In genomic region chr5:179802207-179802883, GRCh38 we compare ENCODE assay signal across 10 cellular contexts. TPM values are rescaled to one million over a fixed set of nuclear protein-coding genes. Genes with fewer than 3 reads are reported as not detected.
DNase-seq lines count a peak whose midpoint lies in the region; ATAC-seq and TF ChIP-seq lines count a peak whose summit lies in the region.
"Had no signal": no experiment of that assay in that cellular context is flagged by ENCODE, and none has a peak within 500 bp of the region (broad histone marks: within the 10 kb centered on the region; RNA-seq: fewer than 3 reads in every experiment).

No MANE protein-coding gene starts in this region.

- peak overlapping the region; percentile 58 for H3K27ac Mint-ChIP-seq in CD4-positive, alpha-beta T cell
- H3K27ac Mint-ChIP-seq in GM23338 = no peak overlapping the region; the same call in 1 of the 2 replicates
- H3K27ac Mint-ChIP-seq in naive thymus-derived CD4-positive, alpha-beta T cell = peak overlapping the region in 7 of 9 donors; percentile 16 to 88 (median 60)
- peak overlapping the region in 2 of 8 donors; percentile 45 to 51 for H3K27ac Mint-ChIP-seq in CD8-positive, alpha-beta memory T cell

- no peak for DNase-seq in CD4-positive, alpha-beta T cell
- no peak for DNase-seq in GM23338 (ENCODE audit: low spot score)
- peak; percentile 75 to 93 (median 91) for DNase-seq in adrenal gland
- DNase-seq in naive thymus-derived CD4-positive, alpha-beta T cell = no peak
- DNase-seq in CD8-positive, alpha-beta memory T cell = no peak
- no peak for DNase-seq in ascending aorta (ENCODE audit: low spot score in 2 of 2)

- CTCF ChIA-PET in CD4-positive, alpha-beta T cell (lab: Charles Lee) = interaction anchor here (0.6 to 1.7 kb wide), 28 partner anchors 9 to 289 kb away, joined by 3 to 27 read pairs (median 4); partner anchors contain the start of genes MAML1, SQSTM1 and TBC1D9B
- CTCF ChIA-PET in naive thymus-derived CD4-positive, alpha-beta T cell (lab: Charles Lee) = interaction anchor here (0.5 to 2.2 kb wide), 16 partner anchors 15 to 285 kb away, joined by 3 to 10 read pairs (median 4); partner anchors contain the start of genes SQSTM1 and TBC1D9B
- CTCF ChIA-PET in CD8-positive, alpha-beta memory T cell (lab: Charles Lee) = interaction anchor here (0.6 to 2.5 kb wide), 24 partner anchors 9 to 267 kb away, joined by 3 to 37 read pairs (median 4); partner anchors contain the start of genes LTC4S, SQSTM1 and TBC1D9B

- H3K9me3 Mint-ChIP-seq in CD4-positive, alpha-beta T cell = no peaks in the 10 kb centered on the region
- no peaks in the 10 kb centered on the region for H3K9me3 Mint-ChIP-seq in GM23338
- no peaks in the 10 kb centered on the region for H3K9me3 Mint-ChIP-seq in naive thymus-derived CD4-positive, alpha-beta T cell
- peaks cover 0 to 4% (median 0%) of the 10 kb centered on the region in 5 donors for H3K9me3 Mint-ChIP-seq in CD8-positive, alpha-beta memory T cell

- H3K4me1 ChIP-seq in GM23338 (ENCODE audit: insufficient read depth) (peaks cover 8% of the 10 kb centered on the region), adrenal gland (replicated peaks in 1 of 2) (peaks cover 37 to 41% of the 10 kb centered on the region in 2 donors), ascending aorta (peaks cover 10 to 21% of the 10 kb centered on the region in 2 donors)
- H3K4me1 ChIP-seq in naive thymus-derived CD4-positive, alpha-beta T cell (ENCODE audit: control insufficient read depth in 2 of 2, insufficient read depth in 2 of 2, low read length in 2 of 2) = peaks cover 19 to 26% of the 10 kb centered on the region in 2 donors
- H3K4me1 ChIP-seq in CD8-positive, alpha-beta memory T cell (ENCODE audit: insufficient read depth, low read length) = peaks cover 33% of the 10 kb centered on the region

- peaks cover 24% of the 10 kb centered on the region for H3K36me3 Mint-ChIP-seq in CD4-positive, alpha-beta T cell (ENCODE audit: low read depth)
- peaks cover 29% of the 10 kb centered on the region for H3K36me3 Mint-ChIP-seq in GM23338 (ENCODE audit: low read depth)
- H3K36me3 Mint-ChIP-seq in naive thymus-derived CD4-positive, alpha-beta T cell = peaks cover 0 to 9% (median 3%) of the 10 kb centered on the region in 5 donors
- peaks cover 3 to 33% (median 5%) of the 10 kb centered on the region in 3 donors for H3K36me3 Mint-ChIP-seq in CD8-positive, alpha-beta memory T cell

- intact Hi-C loops in CD4-positive, alpha-beta T cell (cut with DNase I, micrococcal nuclease) = loop anchor here (1.0 to 10.0 kb wide), 6 partner anchors 52 to 492 kb away; partner anchors contain the start of genes MAPK9 (in 1 of the 2), MRNIP (in 1 of the 2) and TBC1D9B (in 1 of the 2)
- intact Hi-C loops in adrenal gland (cut with DNase I) (loop anchor here in 1 of 2 donors (10.0 kb wide), 2 partner anchors 52 to 102 kb away; partner anchors contain the start of genes MRNIP and TBC1D9B), ascending aorta (cut with DNase I) (no loop called here)
- intact Hi-C loops in naive thymus-derived CD4-positive, alpha-beta T cell (cut with micrococcal nuclease) = loop anchor here (1.0 to 5.0 kb wide), 7 partner anchors 18 to 288 kb away; partner anchors contain the start of genes MRNIP (in 2 of the 2), RNF130 (in 2 of the 2), TBC1D9B (in 2 of the 2) and SQSTM1 (in 1 of the 2)

- H3F3A ChIP-seq in GM23338 (replicated peaks; ENCODE audit: low read depth) = peaks cover under 1% of the 10 kb centered on the region; the same call in 1 of the 2 replicates

- H3K4me3 ChIP-seq in GM23338 = no peak overlapping the region
- H3K4me3 ChIP-seq in adrenal gland = no peak overlapping the region
- H3K4me3 ChIP-seq in naive thymus-derived CD4-positive, alpha-beta T cell (ENCODE audit: low read length) = no peak overlapping the region
- no peak overlapping the region for H3K4me3 ChIP-seq in CD8-positive, alpha-beta memory T cell (ENCODE audit: low read length)
- H3K4me3 ChIP-seq in ascending aorta = no peak overlapping the region
- H3K4me3 ChIP-seq: body of pancreas had no signal

- H4K20me1 ChIP-seq in GM23338 (replicated peaks; ENCODE audit: insufficient read depth) = peaks cover 17% of the 10 kb centered on the region

- TF ChIP-seq CTCF in CD4-positive, alpha-beta T cell (IDR thresholded peaks at IDR 0.05) = no peak
- TF ChIP-seq CTCF in GM23338 (conservative IDR thresholded peaks at IDR 0.05; ENCODE audit: low read depth in 2 of 2) = no peak
- no peak for TF ChIP-seq CTCF in adrenal gland (IDR thresholded peaks at IDR 0.05)
- no peak for TF ChIP-seq CTCF in ascending aorta (IDR thresholded peaks at IDR 0.05)

- H3K4me2 ChIP-seq in GM23338 = peak overlapping the region; percentile 20; the same call in 1 of the 2 replicates

- peaks cover 35% of the 10 kb centered on the region for H3K4me1 Mint-ChIP-seq in CD4-positive, alpha-beta T cell (ENCODE audit: low read depth)
- H3K4me1 Mint-ChIP-seq in GM23338 = peaks cover 30% of the 10 kb centered on the region
- H3K4me1 Mint-ChIP-seq in naive thymus-derived CD4-positive, alpha-beta T cell = peaks cover 28 to 37% (median 32%) of the 10 kb centered on the region in 7 donors
- peaks cover 27 to 34% (median 28%) of the 10 kb centered on the region in 3 donors for H3K4me1 Mint-ChIP-seq in CD8-positive, alpha-beta memory T cell

- POLR2A ChIA-PET in CD4-positive, alpha-beta T cell (lab: Charles Lee) = interaction anchor here (0.6 to 4.1 kb wide), 7 partner anchors 12 to 188 kb away, joined by 3 to 23 read pairs (median 3); partner anchors contain the start of genes MAML1 and SQSTM1
- POLR2A ChIA-PET in naive thymus-derived CD4-positive, alpha-beta T cell (lab: Charles Lee) = interaction anchor here (0.5 to 7.9 kb wide), 9 partner anchors 8 to 106 kb away, joined by 3 to 136 read pairs (median 4); partner anchors contain the start of genes MRNIP and SQSTM1
- POLR2A ChIA-PET in CD8-positive, alpha-beta memory T cell (lab: Charles Lee) = interaction anchor here (0.9 to 1.2 kb wide), 4 partner anchors 17 to 102 kb away, joined by 3 to 5 read pairs (median 4); partner anchors contain the start of gene MAML1

- no peak overlapping the region for H3K4me3 Mint-ChIP-seq in CD4-positive, alpha-beta T cell
- H3K4me3 Mint-ChIP-seq in GM23338 = no peak overlapping the region; the same call in 2 of the 3 replicates
- H3K4me3 Mint-ChIP-seq in naive thymus-derived CD4-positive, alpha-beta T cell = peak overlapping the region in 4 of 10 donors; percentile 18 to 38 (median 26)
- H3K4me3 Mint-ChIP-seq in CD8-positive, alpha-beta memory T cell = peak overlapping the region in 2 of 7 donors; percentile 52 to 81

- H3K27me3 ChIP-seq in CD4-positive, alpha-beta T cell (ENCODE audit: control insufficient read depth, insufficient read depth, low read length) = no peaks in the 10 kb centered on the region
- H3K27me3 ChIP-seq in GM23338 (ENCODE audit: insufficient read depth) = no peaks in the 10 kb centered on the region
- H3K27me3 ChIP-seq in adrenal gland = no peaks in the 10 kb centered on the region
- no peaks in the 10 kb centered on the region for H3K27me3 ChIP-seq in naive thymus-derived CD4-positive, alpha-beta T cell (ENCODE audit: control insufficient read depth in 2 of 2, insufficient read depth in 2 of 2, low read length in 2 of 2)
- H3K27me3 ChIP-seq in CD8-positive, alpha-beta memory T cell (ENCODE audit: insufficient read depth, low read length, poor library complexity, severe bottlenecking) = no peaks in the 10 kb centered on the region
- H3K27me3 ChIP-seq in ascending aorta = no peaks in the 10 kb centered on the region
- H3K27me3 ChIP-seq: body of pancreas had no signal

- no peak overlapping the region for H3K27ac ChIP-seq in CD4-positive, alpha-beta T cell (ENCODE audit: low read depth, low read length)
- H3K27ac ChIP-seq in GM23338 (ENCODE audit: low read depth) (no peak overlapping the region), adrenal gland (peak overlapping the region; percentile 35 to 93 (median 88)), ascending aorta (no peak overlapping the region)
- no peak overlapping the region for H3K27ac ChIP-seq in naive thymus-derived CD4-positive, alpha-beta T cell (ENCODE audit: low read depth, low read length)
- H3K27ac ChIP-seq in CD8-positive, alpha-beta memory T cell (ENCODE audit: low read depth, low read length) = no peak overlapping the region

- 57 to 63% (median 59%) methylated on average over 17 to 19 of the region's 19 CpGs for WGBS in adrenal gland, 4 donors

- TF ChIP-seq POLR2A in adrenal gland (IDR thresholded peaks at IDR 0.05) = peak in 1 of 2 donors; percentile 25

- H3K36me3 ChIP-seq in GM23338 (ENCODE audit: insufficient read depth) (no peaks in the 10 kb centered on the region; the same call in 1 of the 2 replicates), adrenal gland (replicated peaks in 1 of 2) (peaks cover 0 to 40% of the 10 kb centered on the region in 2 donors), ascending aorta (peaks cover 34 to 41% of the 10 kb centered on the region in 2 donors)
- H3K36me3 ChIP-seq in naive thymus-derived CD4-positive, alpha-beta T cell (ENCODE audit: control insufficient read depth in 2 of 3, insufficient read depth in 3 of 3, low read length in 3 of 3) = peaks cover 0 to 24% (median 0%) of the 10 kb centered on the region in 3 experiments
- peaks cover 9% of the 10 kb centered on the region for H3K36me3 ChIP-seq in CD8-positive, alpha-beta memory T cell (ENCODE audit: insufficient read depth, low read length)

- H3K9me3 ChIP-seq in CD4-positive, alpha-beta T cell (ENCODE audit: control insufficient read depth, low read length) = no peaks in the 10 kb centered on the region
- H3K9me3 ChIP-seq in adrenal gland (replicated peaks in 1 of 3) (no peaks in the 10 kb centered on the region), ascending aorta (no peaks in the 10 kb centered on the region)
- H3K9me3 ChIP-seq in naive thymus-derived CD4-positive, alpha-beta T cell (ENCODE audit: control insufficient read depth in 2 of 3, low read length in 3 of 3) = no peaks in the 10 kb centered on the region
- no peaks in the 10 kb centered on the region for H3K9me3 ChIP-seq in CD8-positive, alpha-beta memory T cell (ENCODE audit: low read length)
- H3K9me3 ChIP-seq: body of pancreas had no signal

- H3K9me2 ChIP-seq in GM23338 (ENCODE audit: insufficient read depth) = no peaks in the 10 kb centered on the region

- no peaks in the 10 kb centered on the region for H3K27me3 Mint-ChIP-seq in CD4-positive, alpha-beta T cell
- H3K27me3 Mint-ChIP-seq in GM23338 (ENCODE audit: insufficient read depth, low read depth, poor library complexity) = peaks cover 24% of the 10 kb centered on the region
- no peaks in the 10 kb centered on the region for H3K27me3 Mint-ChIP-seq in naive thymus-derived CD4-positive, alpha-beta T cell
- H3K27me3 Mint-ChIP-seq in CD8-positive, alpha-beta memory T cell = no peaks in the 10 kb centered on the region

- no peak overlapping the region for H2AFZ ChIP-seq in GM23338

- peaks cover 19% of the 10 kb centered on the region for H3K79me2 ChIP-seq in GM23338 (replicated peaks; ENCODE audit: insufficient read depth)

- ATAC-seq in CD4-positive, alpha-beta T cell (ENCODE audit: poor library complexity) = no peak
- ATAC-seq in GM23338 (no peak), HG03439 (IDR thresholded peaks at IDR 0.05; ENCODE audit: unreplicated experiment) (no peak), HG03175 (IDR thresholded peaks at IDR 0.05; ENCODE audit: unreplicated experiment) (no peak)
- ATAC-seq in naive thymus-derived CD4-positive, alpha-beta T cell = no peak

RNA-seq across cellular contexts. Expression of gene MGAT4B, which starts 4.3 kb away (rescaled TPM):
- 100 to 1,000 TPM; 141 to 145 TPM for total RNA-seq in CD4-positive, alpha-beta T cell
- 101 and 102 TPM in 2 replicates for total RNA-seq in GM23338 (2014; rRNA removed; shearing (Covaris generic))
- polyA plus RNA-seq in GM23338 (2016; fragmentation: Nextera tagmentation; extraction: Ambion mirVana) = 32.3 and 37.7 TPM in 2 replicates
- 100 to 1,000 TPM in 7 of 8 donors, 10 to 100 TPM in 1; 93.3 to 242 (median 223) TPM for total RNA-seq in adrenal gland
- polyA plus RNA-seq in adrenal gland = 100 to 1,000 TPM in 2 of 3 donors, 10 to 100 TPM in 1; 80.5 to 192 (median 122) TPM
- total RNA-seq in naive thymus-derived CD4-positive, alpha-beta T cell = 100 to 1,000 TPM in 4 of 5 experiments, 10 to 100 TPM in 1; 98.3 to 143 (median 118) TPM
- 10 to 100 TPM; 12.3 to 19.0 TPM for polyA plus RNA-seq in naive thymus-derived CD4-positive, alpha-beta T cell
- total RNA-seq in CD8-positive, alpha-beta memory T cell = 100 to 1,000 TPM in 1 of 2 experiments, 10 to 100 TPM in 1; 94.0 to 103 TPM
- polyA plus RNA-seq in CD8-positive, alpha-beta memory T cell = 21.0 TPM
- 207 TPM for total RNA-seq in ascending aorta

RNA-seq across cellular contexts. Expression of gene LTC4S, which starts 8.6 kb away (rescaled TPM):
- 1 to 10 TPM; 3.6 to 4.2 TPM for total RNA-seq in CD4-positive, alpha-beta T cell
- 1.2 and 10.1 TPM in 2 replicates for total RNA-seq in GM23338 (2014; rRNA removed; shearing (Covaris generic))
- polyA plus RNA-seq in GM23338 (2016; fragmentation: Nextera tagmentation; extraction: Ambion mirVana) = 4.0 and 5.8 TPM in 2 replicates
- total RNA-seq in adrenal gland = 100 to 1,000 TPM in 1 of 8 donors, 10 to 100 TPM in 7; 10.2 to 205 (median 27.0) TPM
- 10 to 100 TPM in 2 of 3 donors, not detected in 1; 24.1 to 44.4 TPM for polyA plus RNA-seq in adrenal gland
- 1 to 10 TPM; 2.0 to 8.1 (median 6.0) TPM for total RNA-seq in naive thymus-derived CD4-positive, alpha-beta T cell
- polyA plus RNA-seq in naive thymus-derived CD4-positive, alpha-beta T cell = 1 to 10 TPM in 1 of 2 donors, under 1 TPM in 1; 0.97 to 1.2 TPM
- 1 to 10 TPM in 1 of 2 experiments, under 1 TPM in 1; 0.57 to 1.0 TPM for total RNA-seq in CD8-positive, alpha-beta memory T cell
- polyA plus RNA-seq in CD8-positive, alpha-beta memory T cell = 4.0 TPM
- total RNA-seq in ascending aorta = 91.7 TPM
- total RNA-seq: HT-29 had no signal

RNA-seq across cellular contexts. Expression of gene SQSTM1, which starts 18.4 kb away (rescaled TPM):
- total RNA-seq in CD4-positive, alpha-beta T cell = 100 to 1,000 TPM; 260 to 267 TPM
- total RNA-seq in GM23338 (2014; rRNA removed; shearing (Covaris generic)) = 83.6 and 92.6 TPM in 2 replicates
- 52.5 and 58.0 TPM in 2 replicates for polyA plus RNA-seq in GM23338 (2016; fragmentation: Nextera tagmentation; extraction: Ambion mirVana)
- 1,000 to 10,000 TPM in 3 of 8 donors, 100 to 1,000 TPM in 5; 521 to 2,312 (median 919) TPM for total RNA-seq in adrenal gland
- polyA plus RNA-seq in adrenal gland = 100 to 1,000 TPM; 258 to 312 (median 292) TPM
- 100 to 1,000 TPM; 173 to 309 (median 233) TPM for total RNA-seq in naive thymus-derived CD4-positive, alpha-beta T cell
- polyA plus RNA-seq in naive thymus-derived CD4-positive, alpha-beta T cell = 100 to 1,000 TPM; 129 to 178 TPM
- total RNA-seq in CD8-positive, alpha-beta memory T cell = 100 to 1,000 TPM; 158 to 179 TPM
- polyA plus RNA-seq in CD8-positive, alpha-beta memory T cell = 212 TPM
- 476 TPM for total RNA-seq in ascending aorta

RNA-seq across cellular contexts. Expression of gene MRNIP, which starts 56.3 kb away (rescaled TPM):
- 10 to 100 TPM; 31.8 to 32.8 TPM for total RNA-seq in CD4-positive, alpha-beta T cell
- total RNA-seq in GM23338 (2014; rRNA removed; shearing (Covaris generic)) = 29.4 and 34.4 TPM in 2 replicates
- 18.0 and 18.2 TPM in 2 replicates for polyA plus RNA-seq in GM23338 (2016; fragmentation: Nextera tagmentation; extraction: Ambion mirVana)
- 10 to 100 TPM; 14.7 to 46.5 (median 32.2) TPM for total RNA-seq in adrenal gland
- polyA plus RNA-seq in adrenal gland = 100 to 1,000 TPM in 2 of 3 donors, 10 to 100 TPM in 1; 12.3 to 129 (median 104) TPM
- 100 to 1,000 TPM in 2 of 5 experiments, 10 to 100 TPM in 3; 27.9 to 133 (median 43.3) TPM for total RNA-seq in naive thymus-derived CD4-positive, alpha-beta T cell
- polyA plus RNA-seq in naive thymus-derived CD4-positive, alpha-beta T cell = 10 to 100 TPM; 19.4 to 23.8 TPM
- total RNA-seq in CD8-positive, alpha-beta memory T cell = 10 to 100 TPM; 23.9 to 27.2 TPM
- polyA plus RNA-seq in CD8-positive, alpha-beta memory T cell = 17.7 TPM
- 17.3 TPM for total RNA-seq in ascending aorta

Comparison
In these comparisons a context has a peak if more than half of its experiments do, and no peak if none do; other contexts are left out.
1. DNase-seq: peak in adrenal gland (7 of 7); none in CD4-positive, alpha-beta T cell (0 of 10), GM23338 (single experiment), naive thymus-derived CD4-positive, alpha-beta T cell (0 of 9), CD8-positive, alpha-beta memory T cell (0 of 5) and ascending aorta (0 of 2).
2. H3K27ac ChIP-seq: peak in adrenal gland (5 of 5); none in CD4-positive, alpha-beta T cell (single experiment), GM23338 (single experiment), naive thymus-derived CD4-positive, alpha-beta T cell (single experiment), CD8-positive, alpha-beta memory T cell (single experiment) and ascending aorta (0 of 2).